ENCODE assay signal across 1 cellular context in the genomic region with DNA sequence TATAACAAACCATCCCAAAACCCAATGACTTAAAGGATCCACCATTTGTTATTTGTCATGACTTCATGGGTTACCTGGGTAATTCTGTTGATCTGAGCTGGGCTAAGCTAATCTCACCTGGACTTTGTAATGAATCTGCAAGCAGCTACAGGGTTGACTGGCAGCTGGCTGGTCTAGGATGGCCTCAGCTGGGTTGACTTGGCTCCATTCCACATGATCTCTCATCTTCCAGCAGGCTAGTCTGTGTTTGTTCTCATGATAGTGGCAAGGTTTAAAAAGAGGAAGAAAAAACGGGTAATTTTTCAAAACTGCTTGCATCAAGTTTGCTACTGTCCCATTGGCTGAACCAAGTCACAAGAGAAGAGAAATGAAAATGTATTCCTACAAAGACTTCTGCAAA.
TF ChIP-seq lines count a peak whose summit lies in the region.

No MANE protein-coding gene starts in this region.

TF ChIP-seq in K562, 482 proteins besides CTCF, POLR2A, EP300 and RAD21:
- no peak for TF ChIP-seq ETS2 (tag; IDR thresholded peaks at IDR 0.05; ENCODE audit: borderline replicate concordance, poor library complexity, severe bottlenecking)
- peak; percentile 46; the same call in 1 of the 2 replicates for TF ChIP-seq NFIC (IDR thresholded peaks at IDR 0.05)
- TF ChIP-seq FOXM1 (IDR thresholded peaks at IDR 0.05; ENCODE audit: low read depth), result peak; percentile 27; the same call in 1 of the 2 replicates
- TF ChIP-seq FOXM1 (CRISPR knock-in tag; IDR thresholded peaks at IDR 0.05; ENCODE audit: low read depth), result no peak
- TF ChIP-seq, protein P1, sequence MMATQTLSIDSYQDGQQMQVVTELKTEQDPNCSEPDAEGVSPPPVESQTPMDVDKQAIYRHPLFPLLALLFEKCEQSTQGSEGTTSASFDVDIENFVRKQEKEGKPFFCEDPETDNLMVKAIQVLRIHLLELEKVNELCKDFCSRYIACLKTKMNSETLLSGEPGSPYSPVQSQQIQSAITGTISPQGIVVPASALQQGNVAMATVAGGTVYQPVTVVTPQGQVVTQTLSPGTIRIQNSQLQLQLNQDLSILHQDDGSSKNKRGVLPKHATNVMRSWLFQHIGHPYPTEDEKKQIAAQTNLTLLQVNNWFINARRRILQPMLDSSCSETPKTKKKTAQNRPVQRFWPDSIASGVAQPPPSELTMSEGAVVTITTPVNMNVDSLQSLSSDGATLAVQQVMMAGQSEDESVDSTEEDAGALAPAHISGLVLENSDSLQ (IDR thresholded peaks at IDR 0.05), result peak; percentile 67
- peak; percentile 44; the same call in 1 of the 2 replicates for TF ChIP-seq MYBL2 (IDR thresholded peaks at IDR 0.05; ENCODE audit: low read depth)
- TF ChIP-seq MYBL2 (CRISPR knock-in tag; IDR thresholded peaks at IDR 0.05; ENCODE audit: borderline replicate concordance), result no peak
- TF ChIP-seq PBX2 (CRISPR knock-in tag; IDR thresholded peaks at IDR 0.05; ENCODE audit: low read depth), result no peak
- peak; percentile 37; the same call in 1 of the 2 replicates for TF ChIP-seq PBX2 (tag; conservative IDR thresholded peaks at IDR 0.05; ENCODE audit: low read depth)
